ENCODE assay signal across 1 cellular context in genomic region chr16:85303354-85303883, GRCh38.
TF ChIP-seq lines count a peak whose summit lies in the region.

No MANE protein-coding gene starts in this region.

TF ChIP-seq in HepG2, 621 proteins besides CTCF, POLR2A, EP300 and RAD21 (continued from another document):
- TF ChIP-seq, protein P1, sequence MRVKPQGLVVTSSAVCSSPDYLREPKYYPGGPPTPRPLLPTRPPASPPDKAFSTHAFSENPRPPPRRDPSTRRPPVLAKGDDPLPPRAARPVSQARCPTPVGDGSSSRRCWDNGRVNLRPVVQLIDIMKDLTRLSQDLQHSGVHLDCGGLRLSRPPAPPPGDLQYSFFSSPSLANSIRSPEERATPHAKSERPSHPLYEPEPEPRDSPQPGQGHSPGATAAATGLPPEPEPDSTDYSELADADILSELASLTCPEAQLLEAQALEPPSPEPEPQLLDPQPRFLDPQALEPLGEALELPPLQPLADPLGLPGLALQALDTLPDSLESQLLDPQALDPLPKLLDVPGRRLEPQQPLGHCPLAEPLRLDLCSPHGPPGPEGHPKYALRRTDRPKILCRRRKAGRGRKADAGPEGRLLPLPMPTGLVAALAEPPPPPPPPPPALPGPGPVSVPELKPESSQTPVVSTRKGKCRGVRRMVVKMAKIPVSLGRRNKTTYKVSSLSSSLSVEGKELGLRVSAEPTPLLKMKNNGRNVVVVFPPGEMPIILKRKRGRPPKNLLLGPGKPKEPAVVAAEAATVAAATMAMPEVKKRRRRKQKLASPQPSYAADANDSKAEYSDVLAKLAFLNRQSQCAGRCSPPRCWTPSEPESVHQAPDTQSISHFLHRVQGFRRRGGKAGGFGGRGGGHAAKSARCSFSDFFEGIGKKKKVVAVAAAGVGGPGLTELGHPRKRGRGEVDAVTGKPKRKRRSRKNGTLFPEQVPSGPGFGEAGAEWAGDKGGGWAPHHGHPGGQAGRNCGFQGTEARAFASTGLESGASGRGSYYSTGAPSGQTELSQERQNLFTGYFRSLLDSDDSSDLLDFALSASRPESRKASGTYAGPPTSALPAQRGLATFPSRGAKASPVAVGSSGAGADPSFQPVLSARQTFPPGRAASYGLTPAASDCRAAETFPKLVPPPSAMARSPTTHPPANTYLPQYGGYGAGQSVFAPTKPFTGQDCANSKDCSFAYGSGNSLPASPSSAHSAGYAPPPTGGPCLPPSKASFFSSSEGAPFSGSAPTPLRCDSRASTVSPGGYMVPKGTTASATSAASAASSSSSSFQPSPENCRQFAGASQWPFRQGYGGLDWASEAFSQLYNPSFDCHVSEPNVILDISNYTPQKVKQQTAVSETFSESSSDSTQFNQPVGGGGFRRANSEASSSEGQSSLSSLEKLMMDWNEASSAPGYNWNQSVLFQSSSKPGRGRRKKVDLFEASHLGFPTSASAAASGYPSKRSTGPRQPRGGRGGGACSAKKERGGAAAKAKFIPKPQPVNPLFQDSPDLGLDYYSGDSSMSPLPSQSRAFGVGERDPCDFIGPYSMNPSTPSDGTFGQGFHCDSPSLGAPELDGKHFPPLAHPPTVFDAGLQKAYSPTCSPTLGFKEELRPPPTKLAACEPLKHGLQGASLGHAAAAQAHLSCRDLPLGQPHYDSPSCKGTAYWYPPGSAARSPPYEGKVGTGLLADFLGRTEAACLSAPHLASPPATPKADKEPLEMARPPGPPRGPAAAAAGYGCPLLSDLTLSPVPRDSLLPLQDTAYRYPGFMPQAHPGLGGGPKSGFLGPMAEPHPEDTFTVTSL (CRISPR knock-in tag; IDR thresholded peaks at IDR 0.05; ENCODE audit: borderline replicate concordance) = no peak
TF ChIP-seq in HepG2: peak in this region for 120.
